ENCODE assay signal across 33 cellular contexts in genomic region chr6:96202571-96202970, GRCh38.
"Had no signal": no experiment of that assay in that cellular context is flagged by ENCODE, and none has a peak within 500 bp of the region (broad histone marks: within the 10 kb centered on the region; RNA-seq: fewer than 3 reads in every experiment).

No MANE protein-coding gene starts in this region.

- DNase-seq: Karpas-422, Kasumi-1, MG63, MM.1S, MV-4-11, NCI-H1048, NCI-H1092, NCI-H1092 treated with DMSO at 0.1 percent for 48 hours, NCI-H1105, NCI-H1105 treated with DMSO at 0.1 percent for 48 hours, NCI-H1417, NCI-H1417 treated with DMSO at 0.1 percent for 48 hours, NCI-H1436, NCI-H1436 treated with DMSO at 0.1 percent for 48 hours, NCI-H146, NCI-H1694, NCI-H1694 treated with DMSO at 0.1 percent for 48 hours, NCI-H187, NCI-H187 treated with DMSO at 0.1 percent for 48 hours, NCI-H1930, NCI-H2029, NCI-H2029 treated with DMSO at 0.1 percent for 48 hours, NCI-H2081, NCI-H2081 treated with DMSO at 0.1 percent for 48 hours, NCI-H2107, NCI-H2171, NCI-H2171 treated with DMSO at 0.1 percent for 48 hours, NCI-H2227 treated with DMSO at 0.1 percent for 48 hours, NCI-H226, NCI-H345, NCI-H446, NCI-H446 treated with DMSO at 0.1 percent for 48 hours, NCI-H510A had no signal
